Comparison of ENCODE assay signal across 8 cellular contexts in genomic region chr18:24015897-24016631, GRCh38. TPM values are rescaled to one million over a fixed set of nuclear protein-coding genes. Genes with fewer than 3 reads are reported as not detected.
DNase-seq lines count a peak whose midpoint lies in the region; ATAC-seq, FAIRE-seq and TF ChIP-seq lines count a peak whose summit lies in the region.

No MANE protein-coding gene starts in this region.

- peak overlapping the region; percentile 92 for H3K4me2 ChIP-seq in astrocyte (ENCODE audit: low read length)
- peak overlapping the region; percentile 80 for H3K4me2 ChIP-seq in mesenchymal stem cell (ENCODE audit: low read length, poor library complexity, severe bottlenecking)

- peak overlapping the region; percentile 93 for H3K4me3 Mint-ChIP-seq in astrocyte (ENCODE audit: unreplicated experiment)

- H3K27me3 Mint-ChIP-seq in astrocyte (ENCODE audit: low read depth, unreplicated experiment): peaks cover 5% of the 10 kb centered on the region

- H3K4me1 ChIP-seq in left ventricle myocardium inferior (peaks cover 26% of the 10 kb centered on the region), right atrium auricular region (peaks cover 0 to 8% of the 10 kb centered on the region in 2 donors), astrocyte (ENCODE audit: insufficient read depth, low read length) (peaks cover 8% of the 10 kb centered on the region), mesenchymal stem cell (ENCODE audit: control insufficient read depth, insufficient read depth, low read depth, low read length) (peaks cover 4% of the 10 kb centered on the region)

- no peak for TF ChIP-seq CTCF in left ventricle myocardium inferior (IDR thresholded peaks at IDR 0.05; ENCODE audit: borderline replicate concordance)
- no peak for TF ChIP-seq CTCF in right atrium auricular region (IDR thresholded peaks at IDR 0.05)
- TF ChIP-seq CTCF in astrocyte (IDR thresholded peaks at IDR 0.05; ENCODE audit: insufficient read depth, low read depth, low read length): no peak

- no peak overlapping the region for H4K91ac ChIP-seq in mesenchymal stem cell (ENCODE audit: low read length)

- DNase-seq in left ventricle myocardium inferior (no peak), right atrium auricular region (ENCODE audit: low spot score) (no peak), astrocyte (ENCODE audit: low read depth) (no peak), mesenchymal stem cell (no peak), midbrain (lab: John Stamatoyannopoulos, UW) (no peak), SHP77 (lab: John Stamatoyannopoulos, UW) (no peak)

- H3K9ac ChIP-seq in astrocyte (ENCODE audit: low read length) (peak overlapping the region; percentile 83), mesenchymal stem cell (ENCODE audit: low read length) (peak overlapping the region; percentile 90)

- intact Hi-C loops in left ventricle myocardium inferior (cut with micrococcal nuclease): no loop called here

- H2AFZ ChIP-seq in astrocyte (ENCODE audit: low read depth, low read length): peak overlapping the region; percentile 25
- H2AFZ ChIP-seq in mesenchymal stem cell (ENCODE audit: low read depth, low read length): no peak overlapping the region

- no peak overlapping the region for H3K4ac ChIP-seq in mesenchymal stem cell (ENCODE audit: low read depth in 1 of 2, low read length in 2 of 2)

- H3K9me3 ChIP-seq in left ventricle myocardium inferior (replicated peaks): no peaks in the 10 kb centered on the region
- no peaks in the 10 kb centered on the region for H3K9me3 ChIP-seq in right atrium auricular region
- H3K9me3 ChIP-seq in astrocyte (ENCODE audit: insufficient read depth, low read depth, low read length): no peaks in the 10 kb centered on the region
- no peaks in the 10 kb centered on the region for H3K9me3 ChIP-seq in mesenchymal stem cell (ENCODE audit: control insufficient read depth, low read length)

- H3K79me2 ChIP-seq in astrocyte (ENCODE audit: insufficient read depth, low read length): peaks cover 33% of the 10 kb centered on the region

- no peak for ATAC-seq in HG03565 (IDR thresholded peaks at IDR 0.05; ENCODE audit: unreplicated experiment)
- no peak for ATAC-seq in GM18498 (IDR thresholded peaks at IDR 0.05; ENCODE audit: unreplicated experiment)

- H2BK12ac ChIP-seq in mesenchymal stem cell (ENCODE audit: low read length in 2 of 2): peak overlapping the region in 1 of 2 experiments; percentile 55

- H3K79me1 ChIP-seq in mesenchymal stem cell (replicated peaks; ENCODE audit: low read length, poor library complexity, severe bottlenecking): peaks cover 23% of the 10 kb centered on the region

- H3K27ac ChIP-seq in left ventricle myocardium inferior (replicated peaks) (no peak overlapping the region), right atrium auricular region (no peak overlapping the region), astrocyte (ENCODE audit: low read depth, low read length) (no peak overlapping the region), mesenchymal stem cell (ENCODE audit: low read length, poor library complexity, severe bottlenecking) (no peak overlapping the region)

- H3K27ac Mint-ChIP-seq in astrocyte (ENCODE audit: unreplicated experiment): peak overlapping the region; percentile 37

- no peaks in the 10 kb centered on the region for H3K36me3 Mint-ChIP-seq in astrocyte (ENCODE audit: low read depth, unreplicated experiment)

- no peaks in the 10 kb centered on the region for H3K9me3 Mint-ChIP-seq in astrocyte (ENCODE audit: unreplicated experiment)

- no peak overlapping the region for H2BK15ac ChIP-seq in mesenchymal stem cell (ENCODE audit: low read depth, poor library complexity, severe bottlenecking)

- WGBS in mesenchymal stem cell: 40% methylated on average over 9 of the region's 12 CpGs

- no peak overlapping the region for H2AK5ac ChIP-seq in mesenchymal stem cell (ENCODE audit: low read length, severe bottlenecking)

- no peak overlapping the region for H3K14ac ChIP-seq in mesenchymal stem cell (ENCODE audit: low read length in 2 of 2)

- H2BK5ac ChIP-seq in mesenchymal stem cell (ENCODE audit: low read depth, low read length, poor library complexity, severe bottlenecking): no peak overlapping the region

- FAIRE-seq in astrocyte (lab: Jason Lieb, UNC): no peak

- peaks cover 43% of the 10 kb centered on the region for H4K20me1 ChIP-seq in astrocyte (ENCODE audit: insufficient read depth, low read length)

- H3K4me3 ChIP-seq in left ventricle myocardium inferior (peak overlapping the region; percentile 93), right atrium auricular region (peak overlapping the region in 1 of 2 donors; percentile 78), astrocyte (ENCODE audit: insufficient read depth, low read depth, low read length) (peak overlapping the region; percentile 65), mesenchymal stem cell (ENCODE audit: insufficient read depth in 1 of 2, low read depth in 1 of 2, low read length in 2 of 2) (peak overlapping the region; percentile 15 to 80)

- H3K18ac ChIP-seq in mesenchymal stem cell (ENCODE audit: low read depth in 1 of 2, low read length in 2 of 2): peak overlapping the region in 1 of 2 experiments; percentile 67

- H3K36me3 ChIP-seq in left ventricle myocardium inferior (no peaks in the 10 kb centered on the region), right atrium auricular region (no peaks in the 10 kb centered on the region), astrocyte (ENCODE audit: insufficient read depth, low read length) (no peaks in the 10 kb centered on the region), mesenchymal stem cell (ENCODE audit: control insufficient read depth in 1 of 2, insufficient read depth in 2 of 2, low read depth in 1 of 2, low read length in 2 of 2) (peaks cover 0 to 8% of the 10 kb centered on the region in 2 experiments)

- peak overlapping the region; percentile 12 for H4K8ac ChIP-seq in mesenchymal stem cell (ENCODE audit: low read length)

- H2BK120ac ChIP-seq in mesenchymal stem cell (ENCODE audit: low read depth, low read length): no peak overlapping the region

- no peak overlapping the region for H3K23ac ChIP-seq in mesenchymal stem cell (ENCODE audit: low read length in 2 of 2)

- H3K27me3 ChIP-seq in left ventricle myocardium inferior (ENCODE audit: low read depth): peaks cover 5% of the 10 kb centered on the region
- H3K27me3 ChIP-seq in right atrium auricular region: no peaks in the 10 kb centered on the region
- peaks cover 5% of the 10 kb centered on the region for H3K27me3 ChIP-seq in astrocyte (ENCODE audit: insufficient read depth, low read length)
- peaks cover 3% of the 10 kb centered on the region in 2 experiments for H3K27me3 ChIP-seq in mesenchymal stem cell (ENCODE audit: control insufficient read depth in 1 of 2, insufficient read depth in 1 of 2, low read length in 2 of 2)

- peaks cover 21% of the 10 kb centered on the region for H3K4me1 Mint-ChIP-seq in astrocyte (ENCODE audit: low read depth, unreplicated experiment)

RNA-seq across cellular contexts. Expression of gene TTC39C, which starts 1.5 kb away (rescaled TPM):
- total RNA-seq in left ventricle myocardium inferior: 4.6 TPM
- 10 to 100 TPM in 1 of 2 donors, 1 to 10 TPM in 1; 4.2 to 10.3 TPM for total RNA-seq in right atrium auricular region
- total RNA-seq in astrocyte: 10.4 and 12.8 TPM in 2 replicates
- polyA plus RNA-seq in mesenchymal stem cell (2013, experiment 1 of 2): 2.9 TPM
- polyA plus RNA-seq in mesenchymal stem cell (2013, experiment 2 of 2): 3.6 TPM
